Comparison of ENCODE assay signal across 27 cellular contexts in the genomic region with DNA sequence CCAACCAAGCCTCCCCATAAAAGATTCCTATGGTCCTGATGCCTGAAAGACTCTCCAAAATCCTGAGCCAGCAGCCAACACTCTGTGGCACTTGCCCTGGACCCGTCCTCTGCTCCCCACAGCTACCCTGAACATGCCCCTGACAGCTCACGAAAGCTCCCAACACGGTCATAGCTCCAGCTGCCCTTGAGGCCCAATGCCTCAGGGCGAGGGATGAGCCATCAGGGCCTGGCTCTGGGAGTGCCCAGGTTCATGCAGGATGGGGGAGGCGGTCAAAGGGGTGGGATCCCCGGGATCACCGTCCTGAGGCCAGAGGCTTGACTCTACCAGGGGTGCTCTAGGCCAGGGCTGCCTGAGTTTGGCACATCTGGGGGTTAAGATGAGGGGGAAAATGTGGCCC.
"Had no signal": no experiment of that assay in that cellular context is flagged by ENCODE, and none has a peak within 500 bp of the region (broad histone marks: within the 10 kb centered on the region; RNA-seq: fewer than 3 reads in every experiment).

No MANE protein-coding gene starts in this region.

- ATAC-seq: activated naive CD8-positive, alpha-beta T cell treated with anti-CD3 and anti-CD28 coated beads, Interleukin-2, amount 50 U/mL, for 24 hours; activated T-cell treated with anti-CD3 and anti-CD28 coated beads, Interleukin-2, amount 50 U/mL, for 72 hours; body of pancreas; esophagus mucosa; left lung; naive thymus-derived CD4-positive, alpha-beta T cell; WTC11 had no signal

- H3K4me3 Mint-ChIP-seq: activated naive CD4-positive, alpha-beta T cell treated with anti-CD3 and anti-CD28 coated beads, Interleukin-2, amount 10 ng/mL, durations not matched to agents 7 days and 5 days; activated naive CD8-positive, alpha-beta T cell treated with anti-CD3 and anti-CD28 coated beads, Interleukin-2, amount 50 U/mL, for 24 hours; activated T-cell treated with anti-CD3 and anti-CD28 coated beads, Interleukin-2, amount 50 U/mL, for 72 hours; naive thymus-derived CD4-positive, alpha-beta T cell; stimulated activated naive CD8-positive, alpha-beta T cell treated with anti-CD3 and anti-CD28 coated beads, Interleukin-15, Interleukin-2, amounts not matched to agents 100 ng/mL and 50 ng/mL, for 24 hours; T-helper 1 cell treated with Interleukin-12 subunit alpha and Interleukin-12 subunit beta and Interleukin-4 antibody, amounts not matched to agents 30 μg/mL and 1 μg/mL, for 36 hours; WTC11 had no signal

- H3K27ac Mint-ChIP-seq: activated naive CD8-positive, alpha-beta T cell treated with anti-CD3 and anti-CD28 coated beads, Interleukin-2, amount 50 U/mL, for 24 hours; activated T-cell treated with anti-CD3 and anti-CD28 coated beads, Interleukin-2, amount 50 U/mL, for 72 hours; stimulated activated naive CD8-positive, alpha-beta T cell treated with anti-CD3 and anti-CD28 coated beads, Interleukin-15, Interleukin-2, amounts not matched to agents 100 ng/mL and 50 ng/mL, for 24 hours; T-helper 1 cell treated with Interleukin-12 subunit alpha and Interleukin-12 subunit beta and Interleukin-4 antibody, amounts not matched to agents 30 μg/mL and 1 μg/mL, for 36 hours; WTC11 had no signal

- H3K27ac ChIP-seq: body of pancreas, hepatocyte, left lung, neutrophil, ovary, prostate gland, right atrium auricular region, spleen, tibial artery had no signal

- H3K4me3 ChIP-seq: body of pancreas, hepatocyte, left lung, lung, ovary, prostate gland, right atrium auricular region, spleen, tibial artery had no signal

- H3K4me1 Mint-ChIP-seq: WTC11 had no signal

- DNase-seq: activated CD4-positive, alpha-beta T cell treated with anti-CD3 and anti-CD28 coated beads, Interleukin-2, amount 50 U/mL, for 48 hours; activated CD8-positive, alpha-beta memory T cell treated with anti-CD3 and anti-CD28 coated beads, Interleukin-2, amount 50 U/mL, for 48 hours; activated effector memory CD4-positive, alpha-beta T cell treated with anti-CD3 and anti-CD28 coated beads, Interleukin-2, amount 50 U/mL, for 16 hours; activated naive CD4-positive, alpha-beta T cell treated with anti-CD3 and anti-CD28 coated beads, Interleukin-2, amount 10 ng/mL, durations not matched to agents 7 days and 5 days; activated naive CD8-positive, alpha-beta T cell treated with anti-CD3 and anti-CD28 coated beads, Interleukin-2, amount 50 U/mL, for 24 hours; activated T-cell treated with anti-CD3 and anti-CD28 coated beads, Interleukin-2, amount 50 U/mL, for 72 hours; anterior cingulate cortex; body of pancreas; effector memory CD4-positive, alpha-beta T cell; foreskin melanocyte; kidney glomerular epithelial cell; naive thymus-derived CD4-positive, alpha-beta T cell; ovary; spleen; stimulated activated CD4-positive, alpha-beta T cell treated with anti-CD3 and anti-CD28 coated beads, Interleukin-4, amount 100 ng/mL, for 1 hour; substantia nigra; tibial artery had no signal

- H3K9me3 Mint-ChIP-seq: activated naive CD4-positive, alpha-beta T cell treated with anti-CD3 and anti-CD28 coated beads, Interleukin-2, amount 10 ng/mL, durations not matched to agents 7 days and 5 days; activated naive CD8-positive, alpha-beta T cell treated with anti-CD3 and anti-CD28 coated beads, Interleukin-2, amount 50 U/mL, for 24 hours; activated T-cell treated with anti-CD3 and anti-CD28 coated beads, Interleukin-2, amount 50 U/mL, for 72 hours; naive thymus-derived CD4-positive, alpha-beta T cell; stimulated activated naive CD8-positive, alpha-beta T cell treated with anti-CD3 and anti-CD28 coated beads, Interleukin-15, Interleukin-2, amounts not matched to agents 100 ng/mL and 50 ng/mL, for 24 hours; T-helper 1 cell treated with Interleukin-12 subunit alpha and Interleukin-12 subunit beta and Interleukin-4 antibody, amounts not matched to agents 30 μg/mL and 1 μg/mL, for 36 hours; WTC11 had no signal

- H3K27me3 Mint-ChIP-seq: activated naive CD4-positive, alpha-beta T cell treated with anti-CD3 and anti-CD28 coated beads, Interleukin-2, amount 10 ng/mL, durations not matched to agents 7 days and 5 days; activated naive CD8-positive, alpha-beta T cell treated with anti-CD3 and anti-CD28 coated beads, Interleukin-2, amount 50 U/mL, for 24 hours; naive thymus-derived CD4-positive, alpha-beta T cell; stimulated activated naive CD8-positive, alpha-beta T cell treated with anti-CD3 and anti-CD28 coated beads, Interleukin-15, Interleukin-2, amounts not matched to agents 100 ng/mL and 50 ng/mL, for 24 hours had no signal
